Comparison of ENCODE assay signal across 1 cellular context in genomic region chr2:9975328-9975727, GRCh38.
TF ChIP-seq lines count a peak whose summit lies in the region.

No MANE protein-coding gene starts in this region.

TF ChIP-seq in IMR-90, 13 proteins besides CTCF, POLR2A, EP300 and RAD21:
- TF ChIP-seq SMC3 (IDR thresholded peaks at IDR 0.05; ENCODE audit: low read depth, low read length) = no peak
- TF ChIP-seq RFX5 (IDR thresholded peaks at IDR 0.05; ENCODE audit: low read depth, low read length) = no peak
- TF ChIP-seq BHLHE40 (IDR thresholded peaks at IDR 0.05; ENCODE audit: low read depth, low read length) = no peak
- no peak for TF ChIP-seq RCOR1 (IDR thresholded peaks at IDR 0.05; ENCODE audit: insufficient replicate concordance, low read length)
- TF ChIP-seq USF2 (IDR thresholded peaks at IDR 0.05; ENCODE audit: low read depth, low read length) = no peak
- TF ChIP-seq ELK1 (IDR thresholded peaks at IDR 0.05; ENCODE audit: borderline replicate concordance, low read depth, low read length) = no peak
- no peak for TF ChIP-seq CEBPB (IDR thresholded peaks at IDR 0.05; ENCODE audit: low read depth, low read length)
